In genomic region chr11:12914401-12914912, GRCh38 we compare ENCODE assay signal across 9 cellular contexts.
A peak's percentile ranks its signal among the peaks of the same experiment; 100 is the strongest.
DNase-seq lines count a peak whose midpoint lies in the region; ATAC-seq and TF ChIP-seq lines count a peak whose summit lies in the region.
"Had no signal": no experiment of that assay in that cellular context is flagged by ENCODE, and none has a peak within 500 bp of the region (broad histone marks: within the 10 kb centered on the region; RNA-seq: fewer than 3 reads in every experiment).

No MANE protein-coding gene starts in this region.

- peak; percentile 4 for DNase-seq in SIG-M5 treated with dmso at 0.1 percent for 504 hours (lab: John Stamatoyannopoulos, UW; ENCODE audit: unreplicated experiment)
- no peak for DNase-seq in SIG-M5 (lab: John Stamatoyannopoulos, UW)
- DNase-seq in activated CD8-positive, alpha-beta T cell treated with anti-CD3 and anti-CD28 coated beads for 36 hours, result peak; percentile 15
- DNase-seq in Right ventricle myocardium superior, result peak; percentile 83
- peak; percentile 61 for DNase-seq in progenitor cell of endocrine pancreas (ENCODE audit: low spot score, unreplicated experiment)
- DNase-seq in effector memory CD8-positive, alpha-beta T cell, result no peak

- no peaks in the 10 kb centered on the region for H3K9me3 Mint-ChIP-seq in activated CD8-positive, alpha-beta T cell treated with anti-CD3 and anti-CD28 coated beads for 36 hours
- no peaks in the 10 kb centered on the region for H3K9me3 Mint-ChIP-seq in progenitor cell of endocrine pancreas (ENCODE audit: low read depth)
- H3K9me3 Mint-ChIP-seq in effector memory CD8-positive, alpha-beta T cell, result no peaks in the 10 kb centered on the region
- H3K9me3 Mint-ChIP-seq: activated naive CD4-positive, alpha-beta T cell treated with anti-CD3 and anti-CD28 coated beads, Interleukin-2, amount 50 U/mL, for 24 hours had no signal

- ATAC-seq in activated CD8-positive, alpha-beta T cell treated with anti-CD3 and anti-CD28 coated beads for 36 hours, result peak; percentile 62
- ATAC-seq in Right ventricle myocardium superior (ENCODE audit: poor library complexity) (peak; percentile 97), GM21528 (IDR thresholded peaks at IDR 0.05; ENCODE audit: low FRiP score, unreplicated experiment) (no peak)
- no peak for ATAC-seq in effector memory CD8-positive, alpha-beta T cell (replicated peaks)

- no peak overlapping the region for H3K27ac Mint-ChIP-seq in activated CD8-positive, alpha-beta T cell treated with anti-CD3 and anti-CD28 coated beads for 36 hours
- H3K27ac Mint-ChIP-seq in progenitor cell of endocrine pancreas, result no peak overlapping the region
- H3K27ac Mint-ChIP-seq in effector memory CD8-positive, alpha-beta T cell, result no peak overlapping the region
- H3K27ac Mint-ChIP-seq: activated naive CD4-positive, alpha-beta T cell treated with anti-CD3 and anti-CD28 coated beads, Interleukin-2, amount 50 U/mL, for 24 hours had no signal

- no peak overlapping the region for H3K4me3 Mint-ChIP-seq in activated CD8-positive, alpha-beta T cell treated with anti-CD3 and anti-CD28 coated beads for 36 hours
- no peak overlapping the region for H3K4me3 Mint-ChIP-seq in progenitor cell of endocrine pancreas (ENCODE audit: low read depth)
- no peak overlapping the region for H3K4me3 Mint-ChIP-seq in effector memory CD8-positive, alpha-beta T cell
- H3K4me3 Mint-ChIP-seq: activated naive CD4-positive, alpha-beta T cell treated with anti-CD3 and anti-CD28 coated beads, Interleukin-2, amount 50 U/mL, for 24 hours had no signal

- H3K36me3 Mint-ChIP-seq in activated CD8-positive, alpha-beta T cell treated with anti-CD3 and anti-CD28 coated beads for 36 hours (ENCODE audit: low read depth), result no peaks in the 10 kb centered on the region
- H3K36me3 Mint-ChIP-seq in progenitor cell of endocrine pancreas (ENCODE audit: insufficient read depth), result peaks cover 10% of the 10 kb centered on the region
- H3K36me3 Mint-ChIP-seq in effector memory CD8-positive, alpha-beta T cell (ENCODE audit: insufficient read depth), result no peaks in the 10 kb centered on the region
- H3K36me3 Mint-ChIP-seq: activated naive CD4-positive, alpha-beta T cell treated with anti-CD3 and anti-CD28 coated beads, Interleukin-2, amount 50 U/mL, for 24 hours had no signal

- CTCF ChIA-PET in activated CD8-positive, alpha-beta T cell treated with anti-CD3 and anti-CD28 coated beads for 36 hours (lab: Charles Lee), result interaction anchor here (0.6 to 1.6 kb wide), 8 partner anchors 11 to 140 kb away, joined by 3 to 5 read pairs (median 3); no protein-coding TSS in a partner anchor

- H3K27me3 Mint-ChIP-seq in activated CD8-positive, alpha-beta T cell treated with anti-CD3 and anti-CD28 coated beads for 36 hours, result peaks cover 13% of the 10 kb centered on the region
- H3K27me3 Mint-ChIP-seq in progenitor cell of endocrine pancreas, result no peaks in the 10 kb centered on the region
- peaks cover 33 to 58% of the 10 kb centered on the region in 2 donors for H3K27me3 Mint-ChIP-seq in effector memory CD8-positive, alpha-beta T cell

- intact Hi-C loops in activated CD8-positive, alpha-beta T cell treated with anti-CD3 and anti-CD28 coated beads for 36 hours (cut with micrococcal nuclease), result no loop called here
- intact Hi-C loops in Right ventricle myocardium superior (cut with DNase I), result no loop called here

- H3K4me1 Mint-ChIP-seq in activated CD8-positive, alpha-beta T cell treated with anti-CD3 and anti-CD28 coated beads for 36 hours (ENCODE audit: low read depth), result no peaks in the 10 kb centered on the region
- H3K4me1 Mint-ChIP-seq in progenitor cell of endocrine pancreas (ENCODE audit: low read depth), result peaks cover 11% of the 10 kb centered on the region
- H3K4me1 Mint-ChIP-seq in effector memory CD8-positive, alpha-beta T cell (ENCODE audit: low read depth in 2 of 2), result no peaks in the 10 kb centered on the region
- H3K4me1 Mint-ChIP-seq: activated naive CD4-positive, alpha-beta T cell treated with anti-CD3 and anti-CD28 coated beads, Interleukin-2, amount 50 U/mL, for 24 hours had no signal

- POLR2A ChIA-PET in activated CD8-positive, alpha-beta T cell treated with anti-CD3 and anti-CD28 coated beads for 36 hours (lab: Charles Lee), result no interaction called here

- TF ChIP-seq CTCF in LNCAP (IDR thresholded peaks at IDR 0.05) (peak; percentile 65), progenitor cell of endocrine pancreas (IDR thresholded peaks at IDR 0.05; ENCODE audit: unreplicated experiment) (peak; percentile 82)
- peak; percentile 35 for TF ChIP-seq CTCF in activated CD8-positive, alpha-beta T cell treated with anti-CD3 and anti-CD28 coated beads for 36 hours (IDR thresholded peaks at IDR 0.05)

Comparison
In these comparisons a context has a peak if more than half of its experiments do, and no peak if none do; other contexts are left out.
1. DNase-seq: peak in SIG-M5 treated with dmso at 0.1 percent for 504 hours (single experiment), activated CD8-positive, alpha-beta T cell treated with anti-CD3 and anti-CD28 coated beads for 36 hours (single experiment), Right ventricle myocardium superior (single experiment) and progenitor cell of endocrine pancreas (single experiment); none in SIG-M5 (single experiment) and effector memory CD8-positive, alpha-beta T cell (0 of 3).
2. ATAC-seq: peak in activated CD8-positive, alpha-beta T cell treated with anti-CD3 and anti-CD28 coated beads for 36 hours (single experiment) and Right ventricle myocardium superior (single experiment); none in effector memory CD8-positive, alpha-beta T cell (single experiment) and GM21528 (single experiment).
3. Peak in every context shown above with its lines, with median percentiles within 50 percentile points of each other: CTCF ChIP-seq.